9 cellular contexts compared by ENCODE assay signal in genomic region chr12:86712425-86712843, GRCh38.
DNase-seq lines count a peak whose midpoint lies in the region; TF ChIP-seq lines count a peak whose summit lies in the region.
"Had no signal": no experiment of that assay in that cellular context is flagged by ENCODE, and none has a peak within 500 bp of the region (broad histone marks: within the 10 kb centered on the region; RNA-seq: fewer than 3 reads in every experiment).

No MANE protein-coding gene starts in this region.

- H3K9ac ChIP-seq in fibroblast of lung (ENCODE audit: insufficient read depth, low read length) (no peak overlapping the region), colonic mucosa (ENCODE audit: low read depth in 2 of 2, low read length in 2 of 2) (no peak overlapping the region)

- no peak overlapping the region for H3K4me3 ChIP-seq in fibroblast of lung (replicated peaks in 1 of 4; ENCODE audit: control extremely low read depth in 1 of 4, insufficient read depth in 1 of 4, low read depth in 3 of 4, low read length in 4 of 4)
- H3K4me3 ChIP-seq in ovary, result no peak overlapping the region
- no peak overlapping the region for H3K4me3 ChIP-seq in colonic mucosa
- H3K4me3 ChIP-seq: tibial artery had no signal

- intact Hi-C loops in ovary (cut with DNase I) (no loop called here), colonic mucosa (cut with DNase I) (no loop called here)

- H3K27me3 ChIP-seq in fibroblast of lung (ENCODE audit: control insufficient read depth, insufficient read depth, low read length), result no peaks in the 10 kb centered on the region
- H3K27me3 ChIP-seq in ovary, result no peaks in the 10 kb centered on the region
- no peaks in the 10 kb centered on the region for H3K27me3 ChIP-seq in colonic mucosa
- H3K27me3 ChIP-seq: tibial artery had no signal

- H2AFZ ChIP-seq in fibroblast of lung (ENCODE audit: low read length), result no peak overlapping the region

- WGBS in ovary, 3 donors, result 37 to 51% (median 39%) methylated on average over 4 of the region's 4 CpGs

- DNase-seq in DMS153 (lab: John Stamatoyannopoulos, UW), result peak; percentile 21
- no peak for DNase-seq in DMS153 treated with DMSO at 0.1 percent for 48 hours (lab: John Stamatoyannopoulos, UW; ENCODE audit: unreplicated experiment)
- DNase-seq in RKO (ENCODE audit: low spot score), result peak; percentile 96
- peak; percentile 99 for DNase-seq in fibroblast of lung (ENCODE audit: low read depth in 2 of 2)
- peak; percentile 98 for DNase-seq in stromal cell of bone marrow (ENCODE audit: low read depth)
- no peak for DNase-seq in NCI-H524 treated with DMSO at 0.1 percent for 48 hours (lab: John Stamatoyannopoulos, UW)
- no peak for DNase-seq in ovary
- DNase-seq in colonic mucosa, result no peak
- DNase-seq: tibial artery had no signal

- H3K4me1 ChIP-seq in fibroblast of lung (ENCODE audit: control insufficient read depth, extremely low read depth, insufficient read depth, low read length), result peaks cover 2% of the 10 kb centered on the region
- no peaks in the 10 kb centered on the region for H3K4me1 ChIP-seq in ovary (ENCODE audit: insufficient read depth)
- no peaks in the 10 kb centered on the region for H3K4me1 ChIP-seq in colonic mucosa

- H3K27ac ChIP-seq in fibroblast of lung (ENCODE audit: insufficient read depth, low read length), result peak overlapping the region; percentile 59
- H3K27ac ChIP-seq in ovary, result no peak overlapping the region
- H3K27ac ChIP-seq in colonic mucosa, result no peak overlapping the region

- no peak for TF ChIP-seq POLR2A in ovary (IDR thresholded peaks at IDR 0.05)

- H3K79me2 ChIP-seq in fibroblast of lung (ENCODE audit: control insufficient read depth, insufficient read depth, low read length), result no peaks in the 10 kb centered on the region

- H3K9me3 ChIP-seq in fibroblast of lung (ENCODE audit: control insufficient read depth, insufficient read depth, low read depth, low read length) (no peaks in the 10 kb centered on the region), ovary (peaks cover 0 to 4% of the 10 kb centered on the region in 2 donors), colonic mucosa (no peaks in the 10 kb centered on the region)
- H3K9me3 ChIP-seq: tibial artery had no signal

- H3K4me2 ChIP-seq in fibroblast of lung (ENCODE audit: extremely low read depth, insufficient read depth, low read length), result peak overlapping the region; percentile 60

- no peaks in the 10 kb centered on the region for H3K36me3 ChIP-seq in fibroblast of lung (ENCODE audit: control insufficient read depth, insufficient read depth, low read length)
- no peaks in the 10 kb centered on the region for H3K36me3 ChIP-seq in ovary
- H3K36me3 ChIP-seq in colonic mucosa, result no peaks in the 10 kb centered on the region
- H3K36me3 ChIP-seq: tibial artery had no signal

- no peaks in the 10 kb centered on the region for H4K20me1 ChIP-seq in fibroblast of lung (ENCODE audit: control insufficient read depth, extremely low read depth, insufficient read depth, low read length)

- TF ChIP-seq EP300 in ovary (IDR thresholded peaks at IDR 0.05), result no peak

- TF ChIP-seq CTCF in fibroblast of lung (conservative IDR thresholded peaks at IDR 0.05 in 1 of 2, IDR thresholded peaks at IDR 0.05 in 1 of 2; ENCODE audit: low read depth in 1 of 2, low read length in 2 of 2) (no peak), ovary (IDR thresholded peaks at IDR 0.05) (no peak), colonic mucosa (IDR thresholded peaks at IDR 0.05) (no peak)

Comparison
In these comparisons a context has a peak if more than half of its experiments do, and no peak if none do; other contexts are left out.
1. DNase-seq: peak in DMS153 (single experiment), RKO (single experiment), fibroblast of lung (2 of 2) and stromal cell of bone marrow (single experiment); none in DMS153 treated with DMSO at 0.1 percent for 48 hours (single experiment), NCI-H524 treated with DMSO at 0.1 percent for 48 hours (single experiment), ovary (0 of 5) and colonic mucosa (single experiment).